In genomic region chr5:107571621-107572489, GRCh38 we compare ENCODE assay signal across 8 cellular contexts.
A peak's percentile ranks its signal among the peaks of the same experiment; 100 is the strongest.
DNase-seq lines count a peak whose midpoint lies in the region; ATAC-seq and TF ChIP-seq lines count a peak whose summit lies in the region.

No MANE protein-coding gene starts in this region.

- no peaks in the 10 kb centered on the region for H3K36me3 Mint-ChIP-seq in progenitor cell of endocrine pancreas (ENCODE audit: insufficient read depth)

- no peaks in the 10 kb centered on the region for H3K9me3 ChIP-seq in adipocyte (ENCODE audit: control insufficient read depth, low read length)

- no peaks in the 10 kb centered on the region for H3K36me3 ChIP-seq in adipocyte (ENCODE audit: control insufficient read depth, insufficient read depth, low read length, severe bottlenecking)

- intact Hi-C loops in left cardiac atrium (cut with DNase I): loop anchor here in 1 of 2 donors (5.0 to 10.0 kb wide), 2 partner anchors 100 to 187 kb away; partner anchors contain the start of gene EFNA5

- peak overlapping the region; percentile 88 for H3K27ac Mint-ChIP-seq in progenitor cell of endocrine pancreas

- H3K9me3 Mint-ChIP-seq in progenitor cell of endocrine pancreas (ENCODE audit: low read depth): no peaks in the 10 kb centered on the region

- TF ChIP-seq CTCF in GM12872 (IDR thresholded peaks at IDR 0.05; ENCODE audit: insufficient read depth, low read depth, low read length) (peak; percentile 94), progenitor cell of endocrine pancreas (IDR thresholded peaks at IDR 0.05; ENCODE audit: unreplicated experiment) (peak; percentile 98)

- DNase-seq in NCI-H1105 (lab: John Stamatoyannopoulos, UW) (peak; percentile 79), SW 1271 (lab: John Stamatoyannopoulos, UW) (peak; percentile 78 to 94), adipocyte (ENCODE audit: low read depth) (peak; percentile 97), left cardiac atrium (peak; percentile 91), progenitor cell of endocrine pancreas (ENCODE audit: low spot score, unreplicated experiment) (peak; percentile 93), ureter (ENCODE audit: low spot score) (peak; percentile 98)

- peaks cover 49% of the 10 kb centered on the region for H3K4me1 ChIP-seq in adipocyte (ENCODE audit: control insufficient read depth, insufficient read depth, low read length)

- H3K4me3 Mint-ChIP-seq in progenitor cell of endocrine pancreas (ENCODE audit: low read depth): peak overlapping the region; percentile 63

- no peaks in the 10 kb centered on the region for H3K27me3 ChIP-seq in adipocyte (replicated peaks; ENCODE audit: control insufficient read depth, insufficient read depth, low read length)

- H3K4me1 Mint-ChIP-seq in progenitor cell of endocrine pancreas (ENCODE audit: low read depth): peaks cover 40% of the 10 kb centered on the region

- H3K27me3 Mint-ChIP-seq in progenitor cell of endocrine pancreas: peaks cover 13% of the 10 kb centered on the region

- H3K9ac ChIP-seq in adipocyte (ENCODE audit: low read length): peak overlapping the region; percentile 76

- H3K4me3 ChIP-seq in adipocyte (ENCODE audit: low read length): peak overlapping the region; percentile 80

- ATAC-seq in HG02759 (IDR thresholded peaks at IDR 0.05; ENCODE audit: unreplicated experiment) (peak; percentile 67), left cardiac atrium (peak; percentile 88 to 94)

Comparison
In these comparisons a context has a peak if more than half of its experiments do, and no peak if none do; other contexts are left out.
1. Peak in every context shown above with its lines: DNase-seq, ATAC-seq and H3K4me3 ChIP-seq.